Comparison of ENCODE assay signal across 12 cellular contexts in the genomic region with DNA sequence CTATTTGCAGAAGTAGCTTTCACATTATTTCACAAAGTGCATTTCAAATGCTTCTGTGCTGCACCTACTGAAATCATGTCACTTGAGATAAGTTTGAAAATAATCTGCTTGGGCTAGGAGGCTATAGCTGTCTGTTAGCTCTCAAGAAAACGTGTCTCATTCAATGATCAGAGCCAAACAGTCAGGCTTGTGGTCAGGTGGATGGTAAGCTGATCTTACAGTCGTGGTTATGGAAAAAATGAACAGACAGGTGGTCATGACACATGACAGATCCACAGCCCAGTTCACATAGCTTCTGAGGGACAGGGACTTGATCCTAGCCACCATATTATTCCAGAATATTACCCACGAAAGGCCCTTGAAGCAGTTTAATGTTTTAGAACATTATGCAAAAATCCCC. TPM values are rescaled to one million over a fixed set of nuclear protein-coding genes. Genes with fewer than 3 reads are reported as not detected.
DNase-seq lines count a peak whose midpoint lies in the region; ATAC-seq, FAIRE-seq and TF ChIP-seq lines count a peak whose summit lies in the region.
"Had no signal": no experiment of that assay in that cellular context is flagged by ENCODE, and none has a peak within 500 bp of the region (broad histone marks: within the 10 kb centered on the region; RNA-seq: fewer than 3 reads in every experiment).

No MANE protein-coding gene starts in this region.

- no peaks in the 10 kb centered on the region for H3K79me2 ChIP-seq in GM12878 (ENCODE audit: control insufficient read depth, insufficient read depth, low read length)
- H3K79me2 ChIP-seq in smooth muscle cell (ENCODE audit: low read depth) = no peaks in the 10 kb centered on the region

- H3K27me3 ChIP-seq in GM12878 (replicated peaks in 1 of 2; ENCODE audit: control insufficient read depth in 2 of 2, insufficient read depth in 2 of 2, low read length in 1 of 2) = no peaks in the 10 kb centered on the region
- no peaks in the 10 kb centered on the region for H3K27me3 ChIP-seq in smooth muscle cell (ENCODE audit: low read depth)

- FAIRE-seq in GM12878 (lab: Jason Lieb, UNC) = no peak
- no peak for FAIRE-seq in GM12892 (lab: Jason Lieb, UNC)
- FAIRE-seq: colon had no signal

- peak; percentile 92 to 94 for ATAC-seq in activated T-cell treated with anti-CD3 and anti-CD28 coated beads, Interleukin-2, amount 50 U/mL, for 72 hours (replicated peaks in 1 of 2)
- peak; percentile 20; the same call in 2 of the 3 replicates for ATAC-seq in GM12878
- ATAC-seq: HCT116 had no signal

- TF ChIP-seq EP300 in GM12878 (IDR thresholded peaks at IDR 0.05; ENCODE audit: borderline replicate concordance in 1 of 2, control insufficient read depth in 1 of 2, low read depth in 2 of 2, low read length in 2 of 2) = no peak

- CTCF ChIA-PET in GM12878 (lab: Yijun Ruan, JAX) = interaction anchor here (0.6 to 1.2 kb wide), 2 partner anchors 84 to 123 kb away, joined by 4 to 5 read pairs; no protein-coding TSS in a partner anchor

- H3K27me3 Mint-ChIP-seq in activated T-cell treated with anti-CD3 and anti-CD28 coated beads, Interleukin-2, amount 50 U/mL, for 72 hours (ENCODE audit: low read depth) = no peaks in the 10 kb centered on the region
- H3K27me3 Mint-ChIP-seq: memory B cell had no signal

- RAD21 ChIA-PET in GM12878 (lab: Charles Lee; ENCODE audit: unreplicated experiment) = no interaction called here

- no peaks in the 10 kb centered on the region for H3K9me3 Mint-ChIP-seq in activated T-cell treated with anti-CD3 and anti-CD28 coated beads, Interleukin-2, amount 50 U/mL, for 72 hours
- H3K9me3 Mint-ChIP-seq: memory B cell had no signal

- H3K36me3 ChIP-seq in GM12878 (ENCODE audit: control insufficient read depth in 2 of 2, insufficient read depth in 2 of 2, low read length in 1 of 2) (no peaks in the 10 kb centered on the region), smooth muscle cell (ENCODE audit: low read depth) (no peaks in the 10 kb centered on the region)

- H3K9me3 ChIP-seq in GM12878 (replicated peaks; ENCODE audit: control insufficient read depth, insufficient read depth, low read length) (no peaks in the 10 kb centered on the region), smooth muscle cell (replicated peaks; ENCODE audit: low read depth) (no peaks in the 10 kb centered on the region)

- H3K4me3 Mint-ChIP-seq in activated T-cell treated with anti-CD3 and anti-CD28 coated beads, Interleukin-2, amount 50 U/mL, for 72 hours = no peak overlapping the region
- H3K4me3 Mint-ChIP-seq: memory B cell had no signal

- no peaks in the 10 kb centered on the region for H3K4me1 ChIP-seq in GM12878 (ENCODE audit: control insufficient read depth, insufficient read depth, low read length)
- peaks cover 7% of the 10 kb centered on the region for H3K4me1 ChIP-seq in smooth muscle cell (ENCODE audit: low read depth)

- no TSS peak for BruUV-seq in GM12878 (replicated peaks; lab: Mats Ljungman, UMichigan)

- H3K36me3 Mint-ChIP-seq in activated T-cell treated with anti-CD3 and anti-CD28 coated beads, Interleukin-2, amount 50 U/mL, for 72 hours (ENCODE audit: insufficient read depth in 2 of 2) = no peaks in the 10 kb centered on the region
- H3K36me3 Mint-ChIP-seq: memory B cell had no signal

- H3K27ac ChIP-seq in GM12878 (ENCODE audit: control insufficient read depth, insufficient read depth) (no peak overlapping the region), smooth muscle cell (ENCODE audit: low read depth) (peak overlapping the region; percentile 81)

- H3K9ac ChIP-seq in GM12878 (ENCODE audit: control insufficient read depth, insufficient read depth, low read length) = no peak overlapping the region
- no peak overlapping the region for H3K9ac ChIP-seq in smooth muscle cell (ENCODE audit: low read depth)

- no peak overlapping the region for H3K4me3 ChIP-seq in GM12878
- no peak overlapping the region for H3K4me3 ChIP-seq in smooth muscle cell

- no peaks in the 10 kb centered on the region for H4K20me1 ChIP-seq in GM12878 (ENCODE audit: control insufficient read depth, insufficient read depth)
- no peaks in the 10 kb centered on the region for H4K20me1 ChIP-seq in smooth muscle cell (ENCODE audit: low read depth)

- no peak overlapping the region for H3K27ac Mint-ChIP-seq in activated T-cell treated with anti-CD3 and anti-CD28 coated beads, Interleukin-2, amount 50 U/mL, for 72 hours
- H3K27ac Mint-ChIP-seq: memory B cell had no signal

- H3K4me1 Mint-ChIP-seq in activated T-cell treated with anti-CD3 and anti-CD28 coated beads, Interleukin-2, amount 50 U/mL, for 72 hours (ENCODE audit: low read depth) = peaks cover 20% of the 10 kb centered on the region
- H3K4me1 Mint-ChIP-seq: memory B cell had no signal

- 4% methylated on average over 3 of the region's 3 CpGs for WGBS in GM12878 (ENCODE audit: insufficient coverage, insufficient replicate concordance, low lambda C conversion rate, missing lambda C conversion rate)
- WGBS in smooth muscle cell (ENCODE audit: low lambda C conversion rate) = 27% methylated on average over 3 of the region's 3 CpGs

- TF ChIP-seq POLR2A in GM12878 (IDR thresholded peaks at IDR 0.05; ENCODE audit: low read depth, low read length) (no peak), GM12892 (IDR thresholded peaks at IDR 0.05; ENCODE audit: low read depth, low read length) (no peak)

- in situ Hi-C loops in GM12878 (cut with MboI) = no loop called here

- POLR2A ChIA-PET in GM12878 (lab: Charles Lee) = no interaction called here

- intact Hi-C loops in GM12878 (cut with micrococcal nuclease; ENCODE audit: unreplicated experiment) = no loop called here

- SMC1A ChIA-PET in GM12878 (lab: Charles Lee; ENCODE audit: uncharacterized antibody, unreplicated experiment) = no interaction called here

- no peak for TF ChIP-seq RAD21 in GM12878 (IDR thresholded peaks at IDR 0.05; ENCODE audit: insufficient read depth, low read depth, low read length)

- no peak overlapping the region for H2AFZ ChIP-seq in GM12878 (ENCODE audit: control insufficient read depth, low read depth, low read length)
- H2AFZ ChIP-seq in smooth muscle cell (ENCODE audit: low read depth) = no peak overlapping the region

- H3K4me2 ChIP-seq in GM12878 (ENCODE audit: control insufficient read depth, insufficient read depth) (no peak overlapping the region), smooth muscle cell (peak overlapping the region; percentile 66)

- TF ChIP-seq CTCF in GM12878 (IDR thresholded peaks at IDR 0.05 in 2 of 3, conservative IDR thresholded peaks at IDR 0.05 in 1 of 3; ENCODE audit: control insufficient read depth in 2 of 3, extremely low read depth in 1 of 3, insufficient read depth in 1 of 3, low read depth in 3 of 3, low read length in 3 of 3) (no peak), smooth muscle cell (IDR thresholded peaks at IDR 0.05; ENCODE audit: borderline replicate concordance, insufficient read depth, poor library complexity, severe bottlenecking) (no peak)

- H3F3A ChIP-seq in smooth muscle cell (ENCODE audit: low read depth) = peaks cover 7% of the 10 kb centered on the region

- peak; percentile 20 to 25 for DNase-seq in activated T-cell treated with anti-CD3 and anti-CD28 coated beads, Interleukin-2, amount 50 U/mL, for 72 hours
- DNase-seq in activated T-cell treated with anti-CD3 and anti-CD28 coated beads, Interleukin-2, amount 50 U/mL, for 48 hours = no peak
- DNase-seq in NCI-H2107 (lab: John Stamatoyannopoulos, UW) (peak; percentile 32), GM12878 (ENCODE audit: low read depth, low spot score) (no peak), smooth muscle cell (lab: John Stamatoyannopoulos, UW; ENCODE audit: unreplicated experiment) (no peak), GM12892 (ENCODE audit: insufficient read length) (no peak), occipital lobe (lab: John Stamatoyannopoulos, UW) (no peak), islet precursor cell (no peak)
- DNase-seq: AML-193 had no signal

TF ChIP-seq in GM12878, 131 proteins besides CTCF, POLR2A, EP300 and RAD21 (continues in another document):
- TF ChIP-seq IRF4 (IDR thresholded peaks at IDR 0.05; ENCODE audit: low read depth, low read length) (no peak), ZNF274 (IDR thresholded peaks at IDR 0.05; ENCODE audit: insufficient read depth, insufficient read length) (no peak), ZNF622 (IDR thresholded peaks at IDR 0.05) (no peak), RFX5 (IDR thresholded peaks at IDR 0.05; ENCODE audit: low read depth, low read length) (no peak), TBL1XR1 (IDR thresholded peaks at IDR 0.05; ENCODE audit: low read depth, low read length) (no peak), SIX5 (IDR thresholded peaks at IDR 0.05; ENCODE audit: low read depth, low read length, severe bottlenecking) (no peak), SRF (IDR thresholded peaks at IDR 0.05; ENCODE audit: low read depth in 2 of 2, low read length in 2 of 2) (no peak), FOS (IDR thresholded peaks at IDR 0.05; ENCODE audit: borderline replicate concordance, extremely low read depth, insufficient read length) (no peak), HDAC6 (IDR thresholded peaks at IDR 0.05; ENCODE audit: unreplicated experiment) (no peak)

RNA-seq across cellular contexts. Expression of a gene that starts 26.5 kb away (rescaled TPM):
- total RNA-seq in activated T-cell treated with anti-CD3 and anti-CD28 coated beads, Interleukin-2, amount 50 U/mL, for 72 hours = 1 to 10 TPM; 1.4 to 2.3 TPM
- not detected in 2 replicates for total RNA-seq in GM12878 (2013; cell fraction: nucleolus; rRNA removed)
- total RNA-seq in GM12878 (2014; rRNA removed) (not detected in 2 replicates), GM12878 (2014; rRNA removed; fragmentation: Illumina TruSeq; extraction: Trizol) (not detected in 2 replicates), GM12878 (2021) (not detected in 2 replicates), smooth muscle cell (0.67 and 2.3 TPM in 2 replicates), occipital lobe (0.47 TPM)
- not detected for polyA plus RNA-seq in GM12878 (2011; ENCODE audit: low read depth)
- polyA plus RNA-seq in GM12878 (2011; rRNA removed) (0.19 and 0.62 TPM in 2 replicates), GM12878 (2014; fragmentation: Illumina TruSeq; extraction: Trizol) (not detected in 2 replicates), GM12878 (2014; fragmentation: Nextera tagmentation; extraction: Ambion mirVana) (not detected), GM12878 (2014; rRNA removed) (not detected in 2 replicates), GM12878 (2016; fragmentation: Nextera tagmentation; extraction: Ambion mirVana) (not detected), smooth muscle cell (3.0 and 3.6 TPM in 2 replicates)
- 0.03 and 0.07 TPM in 2 replicates for polyA plus RNA-seq in GM12878 (2011; cell fraction: cytosol; rRNA removed)
- polyA plus RNA-seq in GM12878 (2011; cell fraction: nucleus; rRNA removed) = 0.33 and 0.42 TPM in 2 replicates
- polyA plus RNA-seq in GM12878 (2012) = not detected in 2 replicates
- not detected in 2 replicates for polyA minus RNA-seq in GM12878 (2011; rRNA and poly(A)+ RNA removed)
- polyA minus RNA-seq in GM12878 (2011; cell fraction: cytosol; rRNA and poly(A)+ RNA removed) = not detected in 2 replicates
- not detected in 2 replicates for polyA minus RNA-seq in GM12878 (2011; cell fraction: nucleus; rRNA and poly(A)+ RNA removed)
- not detected for polyA plus RNA-seq in GM12892 (2012; ENCODE audit: missing spikeins)

Comparison
In these comparisons a context has a peak if more than half of its experiments do, and no peak if none do; other contexts are left out.
1. DNase-seq: peak in activated T-cell treated with anti-CD3 and anti-CD28 coated beads, Interleukin-2, amount 50 U/mL, for 72 hours (2 of 2) and NCI-H2107 (single experiment); none in activated T-cell treated with anti-CD3 and anti-CD28 coated beads, Interleukin-2, amount 50 U/mL, for 48 hours (0 of 2), GM12878 (single experiment), smooth muscle cell (single experiment), GM12892 (single experiment), occipital lobe (single experiment) and islet precursor cell (single experiment).